In genomic region chr19:19539738-19540703, GRCh38 we compare ENCODE assay signal across 8 cellular contexts. TPM values are rescaled to one million over a fixed set of nuclear protein-coding genes. Genes with fewer than 3 reads are reported as not detected.
DNase-seq lines count a peak whose midpoint lies in the region; ATAC-seq and TF ChIP-seq lines count a peak whose summit lies in the region.

No MANE protein-coding gene starts in this region.

- peaks cover 29% of the 10 kb centered on the region for H3K4me1 Mint-ChIP-seq in activated naive CD8-positive, alpha-beta T cell (ENCODE audit: low read depth)

- H3K4me1 ChIP-seq in BE2C (no peaks in the 10 kb centered on the region), SK-N-SH (ENCODE audit: control insufficient read depth in 1 of 2, insufficient read depth in 2 of 2, low read depth in 1 of 2, low read length in 1 of 2) (peaks cover 0 to 23% of the 10 kb centered on the region in 2 experiments; a peak in 1 of 4 replicates)

- H3F3A ChIP-seq in SK-N-SH (replicated peaks; ENCODE audit: insufficient read depth) = no peaks in the 10 kb centered on the region

- no peak overlapping the region for H3K27ac ChIP-seq in SK-N-SH (ENCODE audit: low read depth in 2 of 2, low read length in 1 of 2)

- no peak for TF ChIP-seq RAD21 in SK-N-SH (IDR thresholded peaks at IDR 0.05; ENCODE audit: low read length)

- no peak overlapping the region for H3K4me2 ChIP-seq in SK-N-SH

- TF ChIP-seq CTCF in BE2C (IDR thresholded peaks at IDR 0.05; ENCODE audit: low read depth, low read length) (no peak), SK-N-SH (IDR thresholded peaks at IDR 0.05) (no peak)

- H3K27me3 ChIP-seq in BE2C (peaks cover 14% of the 10 kb centered on the region), SK-N-SH (ENCODE audit: insufficient read depth) (no peaks in the 10 kb centered on the region)

- H4K20me1 ChIP-seq in SK-N-SH (ENCODE audit: insufficient read depth) = no peaks in the 10 kb centered on the region

- CTCF ChIA-PET in SK-N-SH (lab: Yijun Ruan, JAX) = interaction anchor here (0.6 to 15.3 kb wide), 4 partner anchors 8 to 163 kb away, joined by 3 to 258 read pairs (median 7); partner anchors contain the start of gene GMIP

- no peaks in the 10 kb centered on the region for H3K79me2 ChIP-seq in SK-N-SH (ENCODE audit: insufficient read depth)

- H3K27ac Mint-ChIP-seq in activated naive CD8-positive, alpha-beta T cell = no peak overlapping the region

- H3K9me2 ChIP-seq in SK-N-SH = no peaks in the 10 kb centered on the region

- DNase-seq in BE2C (peak; percentile 58), SK-N-SH (peak; percentile 93), iPS-NIHi11 (ENCODE audit: low spot score) (peak; percentile 92), HCEC 1CT (no peak), DMS79 treated with DMSO at 0.1 percent for 48 hours (lab: John Stamatoyannopoulos, UW) (no peak)
- DNase-seq in stimulated activated CD4-positive, alpha-beta T cell treated with anti-CD3 and anti-CD28 coated beads, Interleukin-4, amount 100 ng/mL, for 4 hours = peak; percentile 70 to 76

- H2AFZ ChIP-seq in SK-N-SH (ENCODE audit: low read depth) = no peak overlapping the region

- WGBS in SK-N-SH (ENCODE audit: low lambda C conversion rate) = 60% methylated on average over 55 of the region's 89 CpGs

- no peak overlapping the region for H3K4me3 ChIP-seq in BE2C (ENCODE audit: low read depth, low read length)
- H3K4me3 ChIP-seq in SK-N-SH (ENCODE audit: low read depth in 2 of 2, low read length in 1 of 2) = no peak overlapping the region; a peak in 1 of 4 replicates

- H3K9me3 Mint-ChIP-seq in activated naive CD8-positive, alpha-beta T cell (ENCODE audit: low read depth) = no peaks in the 10 kb centered on the region

- POLR2A ChIA-PET in SK-N-SH (lab: Yijun Ruan, JAX) = interaction anchor here (1.3 kb wide), 1 partner anchor 11 kb away, joined by 5 read pairs; no protein-coding TSS in a partner anchor

- no peak overlapping the region for H3K9ac ChIP-seq in SK-N-SH

- H3K4me3 Mint-ChIP-seq in activated naive CD8-positive, alpha-beta T cell = peak overlapping the region; percentile 78

- ATAC-seq in HG02973 (IDR thresholded peaks at IDR 0.05; ENCODE audit: unreplicated experiment) = no peak

- no peaks in the 10 kb centered on the region for H3K36me3 Mint-ChIP-seq in activated naive CD8-positive, alpha-beta T cell

- TF ChIP-seq EP300 in SK-N-SH (IDR thresholded peaks at IDR 0.05; ENCODE audit: borderline replicate concordance in 1 of 2, low read depth in 1 of 2, low read length in 1 of 2) = no peak

- H3K9me3 ChIP-seq in BE2C (peaks cover 3% of the 10 kb centered on the region), SK-N-SH (no peaks in the 10 kb centered on the region)

- no peaks in the 10 kb centered on the region for H3K27me3 Mint-ChIP-seq in activated naive CD8-positive, alpha-beta T cell

- H3K36me3 ChIP-seq in BE2C (no peaks in the 10 kb centered on the region), SK-N-SH (replicated peaks in 1 of 2; ENCODE audit: control insufficient read depth in 1 of 2, insufficient read depth in 2 of 2, low read length in 1 of 2) (no peaks in the 10 kb centered on the region)

TF ChIP-seq in SK-N-SH, 30 proteins besides CTCF, POLR2A, EP300 and RAD21:
- TF ChIP-seq USF2 (IDR thresholded peaks at IDR 0.05; ENCODE audit: borderline replicate concordance, low read depth, low read length) (no peak), TEAD4 (IDR thresholded peaks at IDR 0.05; ENCODE audit: borderline replicate concordance, insufficient read depth) (no peak)

RNA-seq across cellular contexts. Expression of gene CILP2, which starts 2.0 kb away (rescaled TPM):
- polyA plus RNA-seq in BE2C (2012; ENCODE audit: insufficient read depth, insufficient read length, low read depth) = not detected
- 0.96 and 1.9 TPM in 2 replicates for polyA plus RNA-seq in SK-N-SH (2012; rRNA removed)
- 0.54 and 0.87 TPM in 2 replicates for polyA plus RNA-seq in SK-N-SH (2012; cell fraction: cytosol; rRNA removed)
- 3.1 and 3.9 TPM in 2 replicates for polyA plus RNA-seq in SK-N-SH (2012; cell fraction: nucleus; rRNA removed)

RNA-seq across cellular contexts. Expression of gene YJEFN3, which starts 11.3 kb away (rescaled TPM):
- 2.4 TPM for polyA plus RNA-seq in BE2C (2012; ENCODE audit: insufficient read depth, insufficient read length, low read depth)
- polyA plus RNA-seq in SK-N-SH (2012; rRNA removed) = 7.2 and 7.5 TPM in 2 replicates
- 0.84 and 0.97 TPM in 2 replicates for polyA plus RNA-seq in SK-N-SH (2012; cell fraction: cytosol; rRNA removed)
- 66.2 and 111 TPM in 2 replicates for polyA plus RNA-seq in SK-N-SH (2012; cell fraction: nucleus; rRNA removed)

RNA-seq across cellular contexts. Expression of gene NDUFA13, which starts 24.0 kb away (rescaled TPM):
- 1,465 TPM for polyA plus RNA-seq in BE2C (2012; ENCODE audit: insufficient read depth, insufficient read length, low read depth)
- 1,643 and 1,828 TPM in 2 replicates for polyA plus RNA-seq in SK-N-SH (2012; rRNA removed)
- 1,527 and 1,826 TPM in 2 replicates for polyA plus RNA-seq in SK-N-SH (2012; cell fraction: cytosol; rRNA removed)
- polyA plus RNA-seq in SK-N-SH (2012; cell fraction: nucleus; rRNA removed) = 640 and 822 TPM in 2 replicates

RNA-seq across cellular contexts. Expression of gene TSSK6, which starts 24.7 kb away (rescaled TPM):
- 1.5 TPM for polyA plus RNA-seq in BE2C (2012; ENCODE audit: insufficient read depth, insufficient read length, low read depth)
- polyA plus RNA-seq in SK-N-SH (2012; rRNA removed) = 2.3 and 3.1 TPM in 2 replicates
- 0.98 and 1.6 TPM in 2 replicates for polyA plus RNA-seq in SK-N-SH (2012; cell fraction: cytosol; rRNA removed)
- 3.3 and 4.1 TPM in 2 replicates for polyA plus RNA-seq in SK-N-SH (2012; cell fraction: nucleus; rRNA removed)

Comparison
In these comparisons a context has a peak if more than half of its experiments do, and no peak if none do; other contexts are left out.
1. DNase-seq: peak in BE2C (single experiment), SK-N-SH (single experiment), iPS-NIHi11 (single experiment) and stimulated activated CD4-positive, alpha-beta T cell treated with anti-CD3 and anti-CD28 coated beads, Interleukin-4, amount 100 ng/mL, for 4 hours (2 of 2); none in HCEC 1CT (single experiment) and DMS79 treated with DMSO at 0.1 percent for 48 hours (single experiment).